ENCODE assay signal across 23 cellular contexts in genomic region chr1:38549191-38549590, GRCh38.
"Had no signal": no experiment of that assay in that cellular context is flagged by ENCODE, and none has a peak within 500 bp of the region (broad histone marks: within the 10 kb centered on the region; RNA-seq: fewer than 3 reads in every experiment).

No MANE protein-coding gene starts in this region.

- H3K4me3 Mint-ChIP-seq: naive thymus-derived CD4-positive, alpha-beta T cell; nephron progenitor cell; stimulated activated naive B cell treated with anti-CD40 and anti-IgM and Interleukin-4, amounts not matched to agents 10 μg/mL and 1 μg/mL and 100 μg/mL, for 72 hours; stimulated activated naive CD8-positive, alpha-beta T cell treated with anti-CD3 and anti-CD28 coated beads, Interleukin-15, amount 100 ng/mL, for 72 hours; type B pancreatic cell had no signal

- H3K36me3 Mint-ChIP-seq: naive thymus-derived CD4-positive, alpha-beta T cell; stimulated activated naive B cell treated with anti-CD40 and anti-IgM and Interleukin-4, amounts not matched to agents 10 μg/mL and 1 μg/mL and 100 μg/mL, for 72 hours; type B pancreatic cell had no signal

- H3K27ac Mint-ChIP-seq: naive thymus-derived CD4-positive, alpha-beta T cell; nephron progenitor cell; stimulated activated naive B cell treated with anti-CD40 and anti-IgM and Interleukin-4, amounts not matched to agents 10 μg/mL and 1 μg/mL and 100 μg/mL, for 72 hours; type B pancreatic cell had no signal

- H3K9me3 Mint-ChIP-seq: nephron progenitor cell; stimulated activated naive B cell treated with anti-CD40 and anti-IgM and Interleukin-4, amounts not matched to agents 10 μg/mL and 1 μg/mL and 100 μg/mL, for 72 hours; stimulated activated naive CD8-positive, alpha-beta T cell treated with anti-CD3 and anti-CD28 coated beads, Interleukin-15, amount 100 ng/mL, for 72 hours; type B pancreatic cell had no signal

- ATAC-seq: esophagus mucosa; gastroesophageal sphincter; left colon; left ventricle myocardium superior; naive thymus-derived CD4-positive, alpha-beta T cell; psoas muscle; sciatic nerve; stimulated activated naive B cell treated with anti-CD40 and anti-IgM and Interleukin-4, amounts not matched to agents 10 μg/mL and 1 μg/mL and 100 μg/mL, for 72 hours; stimulated activated naive CD8-positive, alpha-beta T cell treated with anti-CD3 and anti-CD28 coated beads, Interleukin-15, amount 100 ng/mL, for 72 hours had no signal

- H3K4me1 Mint-ChIP-seq: stimulated activated naive B cell treated with anti-CD40 and anti-IgM and Interleukin-4, amounts not matched to agents 10 μg/mL and 1 μg/mL and 100 μg/mL, for 72 hours; stimulated activated naive CD8-positive, alpha-beta T cell treated with anti-CD3 and anti-CD28 coated beads, Interleukin-15, amount 100 ng/mL, for 72 hours had no signal

- DNase-seq: cortex of kidney; effector memory CD4-positive, alpha-beta T cell; kidney; left colon; left ventricle myocardium superior; mesendoderm; naive thymus-derived CD4-positive, alpha-beta T cell; nephron progenitor cell; psoas muscle; spleen; stimulated activated CD4-positive, alpha-beta T cell treated with anti-CD3 and anti-CD28 coated beads, Interleukin-15, amount 100 ng/mL, for 24 hours; stimulated activated CD4-positive, alpha-beta T cell treated with anti-CD3 and anti-CD28 coated beads, Interleukin-1b, Interleukin-23, amount 100 ng/mL, for 48 hours; stimulated activated CD4-positive, alpha-beta T cell treated with anti-CD3 and anti-CD28 coated beads, Interleukin-4, amount 100 ng/mL, for 24 hours; stimulated activated naive B cell treated with anti-CD40 and anti-IgM and Interleukin-4, amounts not matched to agents 10 μg/mL and 1 μg/mL and 100 μg/mL, for 72 hours; stimulated activated naive CD8-positive, alpha-beta T cell treated with anti-CD3 and anti-CD28 coated beads, Interleukin-15, amount 100 ng/mL, for 72 hours; thyroid gland had no signal

- H3K27me3 ChIP-seq: gastroesophageal sphincter, hepatocyte, thyroid gland had no signal

- H3K4me3 ChIP-seq: gastroesophageal sphincter, hepatocyte, lung, psoas muscle, spleen, thyroid gland had no signal

- H3K27ac ChIP-seq: gastroesophageal sphincter, hepatocyte, parathyroid adenoma, psoas muscle, spleen, thyroid gland had no signal
